In genomic region chr13:67184247-67184646, GRCh38 we compare ENCODE assay signal across 27 cellular contexts.
"Had no signal": no experiment of that assay in that cellular context is flagged by ENCODE, and none has a peak within 500 bp of the region (broad histone marks: within the 10 kb centered on the region; RNA-seq: fewer than 3 reads in every experiment).

No MANE protein-coding gene starts in this region.

- H3K9me3 Mint-ChIP-seq: activated naive CD8-positive, alpha-beta T cell treated with anti-CD3 and anti-CD28 coated beads, Interleukin-2, amount 10 ng/mL, durations not matched to agents 7 days and 5 days; T-helper 2 cell treated with Interferon-gamma antibody and Interleukin-4, amounts not matched to agents 5 μg/mL and 100 μg/mL, for 36 hours; WTC11 had no signal

- H3K27me3 ChIP-seq: adrenal gland, MG63 had no signal

- H3K4me1 ChIP-seq: adrenal gland had no signal

- H3K27ac ChIP-seq: adrenal gland, SK-N-MC had no signal

- H3K36me3 Mint-ChIP-seq: activated naive CD8-positive, alpha-beta T cell treated with anti-CD3 and anti-CD28 coated beads, Interleukin-2, amount 10 ng/mL, durations not matched to agents 7 days and 5 days; WTC11 had no signal

- H3K4me1 Mint-ChIP-seq: activated naive CD8-positive, alpha-beta T cell treated with anti-CD3 and anti-CD28 coated beads, Interleukin-2, amount 10 ng/mL, durations not matched to agents 7 days and 5 days; central memory CD8-positive, alpha-beta T cell had no signal

- H3K4me3 ChIP-seq: adrenal gland, MG63, SK-N-MC had no signal

- H3K27me3 Mint-ChIP-seq: activated naive CD8-positive, alpha-beta T cell treated with anti-CD3 and anti-CD28 coated beads, Interleukin-2, amount 10 ng/mL, durations not matched to agents 7 days and 5 days; central memory CD8-positive, alpha-beta T cell had no signal

- H3K9me3 ChIP-seq: adrenal gland, MG63 had no signal

- H3K4me3 Mint-ChIP-seq: activated CD8-positive, alpha-beta T cell treated with anti-CD3 and anti-CD28 coated beads, Interleukin-2, amount 10 ng/mL, durations not matched to agents 7 days and 5 days; activated naive CD8-positive, alpha-beta T cell treated with anti-CD3 and anti-CD28 coated beads, Interleukin-2, amount 10 ng/mL, durations not matched to agents 7 days and 5 days; central memory CD8-positive, alpha-beta T cell; T-helper 2 cell treated with Interferon-gamma antibody and Interleukin-4, amounts not matched to agents 5 μg/mL and 100 μg/mL, for 36 hours; WTC11 had no signal

- ATAC-seq: activated CD8-positive, alpha-beta T cell treated with anti-CD3 and anti-CD28 coated beads, Interleukin-2, amount 10 ng/mL, durations not matched to agents 7 days and 5 days; Panc1; Right ventricle myocardium inferior; WTC11 had no signal

- H3K36me3 ChIP-seq: adrenal gland, MG63 had no signal

- H3K27ac Mint-ChIP-seq: activated CD8-positive, alpha-beta T cell treated with anti-CD3 and anti-CD28 coated beads, Interleukin-2, amount 10 ng/mL, durations not matched to agents 7 days and 5 days; activated naive CD8-positive, alpha-beta T cell treated with anti-CD3 and anti-CD28 coated beads, Interleukin-2, amount 10 ng/mL, durations not matched to agents 7 days and 5 days; T-helper 2 cell treated with Interferon-gamma antibody and Interleukin-4, amounts not matched to agents 5 μg/mL and 100 μg/mL, for 36 hours; WTC11 had no signal

- DNase-seq: activated CD4-positive, alpha-beta T cell treated with anti-CD3 and anti-CD28 coated beads for 48 hours; activated CD4-positive, alpha-beta T cell treated with anti-CD3 and anti-CD28 coated beads, Interleukin-2, amount 50 U/mL, for 4 hours; activated CD4-positive, CD25-positive, alpha-beta regulatory T cell treated with anti-CD3 and anti-CD28 coated beads, Interleukin-2, amount 50 U/mL, for 72 hours; activated CD8-positive, alpha-beta memory T cell treated with anti-CD3 and anti-CD28 coated beads, Interleukin-2, amount 50 U/mL, for 48 hours; activated CD8-positive, alpha-beta T cell treated with anti-CD3 and anti-CD28 coated beads, Interleukin-2, amount 10 ng/mL, durations not matched to agents 7 days and 5 days; activated naive CD4-positive, alpha-beta T cell treated with anti-CD3 and anti-CD28 coated beads, Interleukin-2, amount 50 U/mL, for 16 hours; activated naive CD8-positive, alpha-beta T cell treated with anti-CD3 and anti-CD28 coated beads, Interleukin-2, amount 10 ng/mL, durations not matched to agents 7 days and 5 days; activated T-cell treated with anti-CD3 and anti-CD28 coated beads, Interleukin-2, amount 50 U/mL, for 1 hour; adrenal gland; aorta; Kasumi-1; KBM-7; MG63; MV-4-11; NCI-H1092 treated with DMSO at 0.1 percent for 48 hours; NCI-H1417 treated with DMSO at 0.1 percent for 48 hours; NCI-H1694 treated with DMSO at 0.1 percent for 48 hours; NCI-H2029 treated with DMSO at 0.1 percent for 48 hours; NCI-H510A treated with DMSO at 0.1 percent for 48 hours; RPMI8226; SW 1271 had no signal
